17 cellular contexts compared by ENCODE assay signal in genomic region chr9:99465231-99465891, GRCh38.
DNase-seq lines count a peak whose midpoint lies in the region; ATAC-seq, FAIRE-seq and TF ChIP-seq lines count a peak whose summit lies in the region.
"Had no signal": no experiment of that assay in that cellular context is flagged by ENCODE, and none has a peak within 500 bp of the region (broad histone marks: within the 10 kb centered on the region; RNA-seq: fewer than 3 reads in every experiment).

No MANE protein-coding gene starts in this region.

- H2AFZ ChIP-seq in HepG2 (ENCODE audit: low read length), result no peak overlapping the region

- H3K4me3 Mint-ChIP-seq in activated T-cell treated with anti-CD3 and anti-CD28 coated beads, Interleukin-2, amount 50 U/mL, for 72 hours, result no peak overlapping the region
- H3K4me3 Mint-ChIP-seq in activated T-cell treated with anti-CD3 and anti-CD28 coated beads, Interleukin-2, amount 50 U/mL, for 4 hours, result no peak overlapping the region
- H3K4me3 Mint-ChIP-seq: activated CD4-positive, alpha-beta memory T cell treated with anti-CD3 and anti-CD28 coated beads, Interleukin-2, amount 10 ng/mL, durations not matched to agents 7 days and 5 days; dendritic cell treated with granulocyte-macrophage colony-stimulating factor and Interleukin-4, amounts not matched to agents 40 ng/mL and 50 ng/mL, for 4 days had no signal

- H3K4me3 ChIP-seq in SK-N-MC (peak overlapping the region; percentile 36; the same call in 1 of the 2 replicates), stomach smooth muscle (ENCODE audit: low read length in 2 of 2) (peak overlapping the region in 1 of 2 donors; percentile 40), HepG2 (replicated peaks in 1 of 3; ENCODE audit: insufficient read depth in 1 of 3, low read depth in 2 of 3, low read length in 3 of 3) (no peak overlapping the region)

- H3K27ac Mint-ChIP-seq in activated T-cell treated with anti-CD3 and anti-CD28 coated beads, Interleukin-2, amount 50 U/mL, for 72 hours, result no peak overlapping the region
- H3K27ac Mint-ChIP-seq: activated CD4-positive, alpha-beta memory T cell treated with anti-CD3 and anti-CD28 coated beads, Interleukin-2, amount 10 ng/mL, durations not matched to agents 7 days and 5 days; dendritic cell treated with granulocyte-macrophage colony-stimulating factor and Interleukin-4, amounts not matched to agents 40 ng/mL and 50 ng/mL, for 4 days had no signal

- no peak for TF ChIP-seq CTCF in HepG2 (CRISPR knock-in tag; IDR thresholded peaks at IDR 0.05)

- H3K27me3 Mint-ChIP-seq in activated T-cell treated with anti-CD3 and anti-CD28 coated beads, Interleukin-2, amount 50 U/mL, for 72 hours (ENCODE audit: low read depth), result peaks cover 15% of the 10 kb centered on the region
- H3K27me3 Mint-ChIP-seq in activated T-cell treated with anti-CD3 and anti-CD28 coated beads, Interleukin-2, amount 50 U/mL, for 4 hours (ENCODE audit: low read depth), result peaks cover 3% of the 10 kb centered on the region

- ATAC-seq in HepG2, result no peak
- no peak for ATAC-seq in activated T-cell treated with anti-CD3 and anti-CD28 coated beads, Interleukin-2, amount 50 U/mL, for 72 hours (replicated peaks in 1 of 2)
- no peak for ATAC-seq in activated T-cell treated with anti-CD3 and anti-CD28 coated beads, Interleukin-2, amount 50 U/mL, for 4 hours

- H4K20me1 ChIP-seq in HepG2 (ENCODE audit: insufficient read depth, low read length), result no peaks in the 10 kb centered on the region

- BruUV-seq in HepG2 (replicated peaks; lab: Mats Ljungman, UMichigan), result no TSS peak

- H3K9ac ChIP-seq in SK-N-MC (ENCODE audit: insufficient read length) (peak overlapping the region; percentile 52), stomach smooth muscle (ENCODE audit: low read length in 2 of 2) (peak overlapping the region in 1 of 2 donors; percentile 13), HepG2 (ENCODE audit: insufficient read depth, low read depth, low read length) (no peak overlapping the region)

- H3K9me3 Mint-ChIP-seq in activated T-cell treated with anti-CD3 and anti-CD28 coated beads, Interleukin-2, amount 50 U/mL, for 72 hours, result no peaks in the 10 kb centered on the region
- H3K9me3 Mint-ChIP-seq in activated T-cell treated with anti-CD3 and anti-CD28 coated beads, Interleukin-2, amount 50 U/mL, for 4 hours, result no peaks in the 10 kb centered on the region
- H3K9me3 Mint-ChIP-seq: activated CD4-positive, alpha-beta memory T cell treated with anti-CD3 and anti-CD28 coated beads, Interleukin-2, amount 10 ng/mL, durations not matched to agents 7 days and 5 days had no signal

- H3K4me1 Mint-ChIP-seq in activated T-cell treated with anti-CD3 and anti-CD28 coated beads, Interleukin-2, amount 50 U/mL, for 72 hours (ENCODE audit: low read depth), result no peaks in the 10 kb centered on the region
- H3K4me1 Mint-ChIP-seq in activated T-cell treated with anti-CD3 and anti-CD28 coated beads, Interleukin-2, amount 50 U/mL, for 4 hours (ENCODE audit: low read depth), result no peaks in the 10 kb centered on the region
- H3K4me1 Mint-ChIP-seq: activated CD4-positive, alpha-beta memory T cell treated with anti-CD3 and anti-CD28 coated beads, Interleukin-2, amount 10 ng/mL, durations not matched to agents 7 days and 5 days had no signal

- no peak overlapping the region for H3K4me2 ChIP-seq in HepG2 (ENCODE audit: low read depth, low read length)

- H3K27ac ChIP-seq in SK-N-MC (peak overlapping the region; percentile 97), stomach smooth muscle (ENCODE audit: low read length) (peak overlapping the region; percentile 55), HepG2 (ENCODE audit: extremely low read length, insufficient read depth, low read length) (no peak overlapping the region)
- H3K27ac ChIP-seq: neutrophil had no signal

- DNase-seq in M059J (ENCODE audit: low read depth) (peak; percentile 69), SK-N-MC (ENCODE audit: low read depth, low spot score) (peak; percentile 76), hypothalamus (lab: John Stamatoyannopoulos, UW) (peak in 28 of 51 donors; percentile 4 to 62 (median 17)), HepG2 (ENCODE audit: low spot score) (no peak)
- DNase-seq in activated T-cell treated with anti-CD3 and anti-CD28 coated beads, Interleukin-2, amount 50 U/mL, for 72 hours, result no peak
- no peak for DNase-seq in activated T-cell treated with anti-CD3 and anti-CD28 coated beads, Interleukin-2, amount 50 U/mL, for 4 hours
- DNase-seq: activated CD4-positive, alpha-beta memory T cell treated with anti-CD3 and anti-CD28 coated beads, Interleukin-2, amount 10 ng/mL, durations not matched to agents 7 days and 5 days; activated naive CD4-positive, alpha-beta T cell treated with Interleukin-2 at 50 U/mL for 16 hours; Caco-2; foreskin fibroblast; HCEC 1CT; islet precursor cell; OCI-M1; T-helper 2 cell had no signal

- no peaks in the 10 kb centered on the region for H3K36me3 Mint-ChIP-seq in activated T-cell treated with anti-CD3 and anti-CD28 coated beads, Interleukin-2, amount 50 U/mL, for 72 hours (ENCODE audit: insufficient read depth in 2 of 2)
- H3K36me3 Mint-ChIP-seq in activated T-cell treated with anti-CD3 and anti-CD28 coated beads, Interleukin-2, amount 50 U/mL, for 4 hours (ENCODE audit: insufficient read depth), result no peaks in the 10 kb centered on the region

- H3K36me3 ChIP-seq in SK-N-MC (ENCODE audit: insufficient read depth, low read length), result no peaks in the 10 kb centered on the region
- no peaks in the 10 kb centered on the region for H3K36me3 ChIP-seq in stomach smooth muscle (ENCODE audit: control insufficient read depth in 2 of 2, insufficient read depth in 2 of 2, low read length in 2 of 2)
- H3K36me3 ChIP-seq in HepG2 (replicated peaks in 1 of 2; ENCODE audit: control insufficient read depth in 1 of 2, insufficient read depth in 2 of 2, low read length in 2 of 2), result no peaks in the 10 kb centered on the region
- H3K36me3 ChIP-seq: neutrophil had no signal

- CTCF ChIA-PET in HepG2 (lab: Yijun Ruan, JAX; ENCODE audit: low intra/inter-chr PET ratio, low total read pairs), result no interaction called here

- TF ChIP-seq POLR2A in HepG2 (IDR thresholded peaks at IDR 0.05; ENCODE audit: insufficient read depth in 1 of 2, low read depth in 2 of 2, low read length in 2 of 2), result no peak

- no peak for TF ChIP-seq RAD21 in HepG2 (CRISPR knock-in tag; IDR thresholded peaks at IDR 0.05)

- intact Hi-C loops in HepG2 (cut with micrococcal nuclease; ENCODE audit: unreplicated experiment), result no loop called here

- TF ChIP-seq EP300 in HepG2 (IDR thresholded peaks at IDR 0.05; ENCODE audit: low read depth in 2 of 2, low read length in 2 of 2) (no peak), HepG2 (CRISPR knock-in tag; IDR thresholded peaks at IDR 0.05; ENCODE audit: borderline replicate concordance) (no peak)

- POLR2A ChIA-PET in HepG2 (lab: Yijun Ruan, JAX), result no interaction called here

- 68% methylated on average over 6 of the region's 7 CpGs for WGBS in HepG2 (ENCODE audit: low lambda C conversion rate)

- no peaks in the 10 kb centered on the region for H3K79me2 ChIP-seq in HepG2 (ENCODE audit: insufficient read depth, low read length)

- H3K27me3 ChIP-seq in stomach smooth muscle (ENCODE audit: control insufficient read depth in 1 of 2, insufficient read depth in 2 of 2, low read length in 2 of 2) (no peaks in the 10 kb centered on the region), HepG2 (ENCODE audit: control insufficient read depth in 1 of 2, insufficient read depth in 2 of 2, low read length in 2 of 2) (peaks cover 0 to 3% of the 10 kb centered on the region in 2 experiments; a peak in 2 of 5 replicates)
- H3K27me3 ChIP-seq: neutrophil had no signal

- no peak for FAIRE-seq in HepG2 (lab: Jason Lieb, UNC)

- in situ Hi-C loops in HepG2 (cut with HindIII; ENCODE audit: extremely low pct_ligation_motif_present, low pct_unique_long_range_greater_than_20kb), result no loop called here

- no peaks in the 10 kb centered on the region for H3K9me3 ChIP-seq in SK-N-MC (ENCODE audit: low read depth, low read length)
- H3K9me3 ChIP-seq in stomach smooth muscle (ENCODE audit: control insufficient read depth in 2 of 2, low read length in 2 of 2), result no peaks in the 10 kb centered on the region
- no peaks in the 10 kb centered on the region for H3K9me3 ChIP-seq in HepG2 (ENCODE audit: low read length)
- H3K9me3 ChIP-seq: Caco-2, neutrophil had no signal

- H3K4me1 ChIP-seq in stomach smooth muscle (ENCODE audit: control insufficient read depth, insufficient read depth, low read length), result peaks cover 16% of the 10 kb centered on the region
- peaks cover 8% of the 10 kb centered on the region for H3K4me1 ChIP-seq in HepG2 (ENCODE audit: insufficient read depth, low read length)
- H3K4me1 ChIP-seq: Caco-2 had no signal

TF ChIP-seq in HepG2, 621 proteins besides CTCF, POLR2A, EP300 and RAD21 (continues in another document):
- no peak for TF ChIP-seq HCFC1 (IDR thresholded peaks at IDR 0.05; ENCODE audit: low read depth, low read length)
- no peak for TF ChIP-seq NBN (conservative IDR thresholded peaks at IDR 0.05)
- no peak for TF ChIP-seq SATB2 (CRISPR knock-in tag; IDR thresholded peaks at IDR 0.05)
- no peak for TF ChIP-seq PAWR (CRISPR knock-in tag; IDR thresholded peaks at IDR 0.05; ENCODE audit: borderline replicate concordance)
- no peak for TF ChIP-seq DR1 (CRISPR knock-in tag; IDR thresholded peaks at IDR 0.05)
- no peak for TF ChIP-seq CCDC6 (CRISPR knock-in tag; IDR thresholded peaks at IDR 0.05)
- TF ChIP-seq ZNF616 (CRISPR knock-in tag; IDR thresholded peaks at IDR 0.05; ENCODE audit: low read depth), result no peak
- no peak for TF ChIP-seq MXD3 (CRISPR knock-in tag; IDR thresholded peaks at IDR 0.05)
- no peak for TF ChIP-seq ZNF550 (CRISPR knock-in tag; IDR thresholded peaks at IDR 0.05; ENCODE audit: borderline replicate concordance)

Comparison
In these comparisons a context has a peak if more than half of its experiments do, and no peak if none do; other contexts are left out.
1. DNase-seq: peak in M059J (single experiment), SK-N-MC (single experiment) and hypothalamus (28 of 51); none in HepG2 (single experiment), activated T-cell treated with anti-CD3 and anti-CD28 coated beads, Interleukin-2, amount 50 U/mL, for 72 hours (0 of 2) and activated T-cell treated with anti-CD3 and anti-CD28 coated beads, Interleukin-2, amount 50 U/mL, for 4 hours (single experiment).